In genomic region chr3:57985977-57986246, GRCh38 we compare ENCODE assay signal across 19 cellular contexts. TPM values are rescaled to one million over a fixed set of nuclear protein-coding genes. Genes with fewer than 3 reads are reported as not detected.
DNase-seq lines count a peak whose midpoint lies in the region; ATAC-seq, FAIRE-seq and TF ChIP-seq lines count a peak whose summit lies in the region.
"Had no signal": no experiment of that assay in that cellular context is flagged by ENCODE, and none has a peak within 500 bp of the region (broad histone marks: within the 10 kb centered on the region; RNA-seq: fewer than 3 reads in every experiment).

No MANE protein-coding gene starts in this region.

- ATAC-seq in K562 (no peak), HG03342 (IDR thresholded peaks at IDR 0.05; ENCODE audit: unreplicated experiment) (no peak)

- H4K91ac ChIP-seq in neuronal stem cell (ENCODE audit: low read depth, low read length, poor library complexity) = no peak overlapping the region

- H4K8ac ChIP-seq in neuronal stem cell (ENCODE audit: low read depth, low read length) = no peak overlapping the region

- H2BK15ac ChIP-seq in neuronal stem cell (ENCODE audit: low read length) = no peak overlapping the region

- no peaks in the 10 kb centered on the region for H3K9me1 ChIP-seq in K562 (ENCODE audit: control insufficient read depth, insufficient read depth, low read length)

- WGBS in K562 (ENCODE audit: insufficient coverage, low coverage, missing lambda C conversion rate) = 80% methylated on average over 1 of the region's 2 CpGs
- WGBS in neuronal stem cell (ENCODE audit: extremely low coverage in 2 of 2, insufficient read length in 2 of 2, insufficient replicate concordance in 1 of 2), 2 donors = no CpG with 5 or more reads among the region's 2 CpGs

- 0 out of 2 replicates have a peak overlapping the region, but pooled peaks have one; percentile 55 for H2AFZ ChIP-seq in K562 (ENCODE audit: low read depth, low read length)
- H2AFZ ChIP-seq in neuronal stem cell (ENCODE audit: low read length) = peak overlapping the region; percentile 22
- H2AFZ ChIP-seq: GM23248 had no signal

- no peak for TF ChIP-seq POLR2A in K562 (conservative IDR thresholded peaks at IDR 0.05)

- H3K79me1 ChIP-seq in neuronal stem cell (ENCODE audit: low read depth, low read length) = no peaks in the 10 kb centered on the region

- no peak overlapping the region for H3K4ac ChIP-seq in neuronal stem cell (ENCODE audit: low read length)

- no peak overlapping the region for H3K23ac ChIP-seq in neuronal stem cell (ENCODE audit: low read depth, low read length, poor library complexity)

- no TSS peak for BruUV-seq in K562 (replicated peaks; lab: Mats Ljungman, UMichigan)

- H2BK12ac ChIP-seq in neuronal stem cell (ENCODE audit: low read length) = no peak overlapping the region

- H3K27ac ChIP-seq in BLaER1 treated with 17β-estradiol and CSF1 and Interleukin-3, amounts not matched to agents 10 nM and 100 nM = peak overlapping the region in 8 of 11 experiments; percentile 3 to 86 (median 82); a peak in 10 of 22 replicates
- H3K27ac ChIP-seq in KOPT-K1 (ENCODE audit: low read depth, low read length, poor library complexity, severe bottlenecking) (peak overlapping the region; percentile 98), K562 (ENCODE audit: extremely low read depth, low read depth, low read length) (no peak overlapping the region), neuronal stem cell (replicated peaks; ENCODE audit: low read length) (no peak overlapping the region)
- H3K27ac ChIP-seq: GM23248 had no signal

- CTCF ChIA-PET in K562 (lab: Yijun Ruan, JAX; ENCODE audit: low intra/inter-chr PET ratio) = no interaction called here

- no peak overlapping the region for H3K9ac ChIP-seq in BLaER1 treated with 17β-estradiol and CSF1 and Interleukin-3, amounts not matched to agents 10 nM and 100 nM
- no peak overlapping the region for H3K9ac ChIP-seq in K562 (ENCODE audit: insufficient read depth in 1 of 2, low read depth in 2 of 2, low read length in 2 of 2)
- no peak overlapping the region for H3K9ac ChIP-seq in neuronal stem cell (ENCODE audit: low read depth, low read length, poor library complexity)
- H3K9ac ChIP-seq: GM23248 had no signal

- in situ Hi-C loops in K562 (cut with MboI) = no loop called here

- peak; percentile 6 for FAIRE-seq in K562 (lab: Jason Lieb, UNC)
- FAIRE-seq: D721Med, G401.6, GM12891 had no signal

- H3K4me3 ChIP-seq in BLaER1 treated with 17β-estradiol and CSF1 and Interleukin-3, amounts not matched to agents 10 nM and 100 nM = no peak overlapping the region
- H3K4me3 ChIP-seq in K562 (no peak overlapping the region), neuronal stem cell (ENCODE audit: low read length in 2 of 2) (no peak overlapping the region)
- H3K4me3 ChIP-seq: GM23248 had no signal

- peak overlapping the region in 6 of 11 experiments; percentile 83 to 94 (median 92); a peak in 11 of 22 replicates for H3K4me2 ChIP-seq in BLaER1 treated with 17β-estradiol and CSF1 and Interleukin-3, amounts not matched to agents 10 nM and 100 nM
- H3K4me2 ChIP-seq in K562 (ENCODE audit: insufficient read depth, low read length) = no peak overlapping the region
- H3K4me2 ChIP-seq in neuronal stem cell (ENCODE audit: insufficient read depth, low read length, poor library complexity, severe bottlenecking) = no peak overlapping the region

- no peak overlapping the region for H3K14ac ChIP-seq in neuronal stem cell (ENCODE audit: low read length)

- intact Hi-C loops in K562 (cut with micrococcal nuclease) = no loop called here

- no peak overlapping the region for H2BK120ac ChIP-seq in neuronal stem cell (ENCODE audit: low read depth, low read length)

- no peaks in the 10 kb centered on the region for H3K79me2 ChIP-seq in K562 (ENCODE audit: control insufficient read depth, insufficient read depth, low read length)

- no peak overlapping the region for H3K18ac ChIP-seq in neuronal stem cell (ENCODE audit: low read length)

- no peak for TF ChIP-seq RAD21 in K562 (CRISPR knock-in tag; conservative IDR thresholded peaks at IDR 0.05 in 1 of 2, IDR thresholded peaks at IDR 0.05 in 1 of 2)

- TF ChIP-seq CTCF in K562 (IDR thresholded peaks at IDR 0.05 in 2 of 3, conservative IDR thresholded peaks at IDR 0.05 in 1 of 3; ENCODE audit: insufficient read depth in 2 of 3, low read depth in 1 of 3, low read length in 3 of 3) = no peak

- POLR2A ChIA-PET in K562 (lab: Yijun Ruan, JAX) = interaction anchor here (1.3 kb wide), 1 partner anchor 180 kb away, joined by 3 read pairs; no protein-coding TSS in a partner anchor

- H2AK5ac ChIP-seq in neuronal stem cell (ENCODE audit: low read depth, low read length) = peak overlapping the region; percentile 3

- no peaks in the 10 kb centered on the region for H3K36me3 ChIP-seq in BLaER1 treated with 17β-estradiol and CSF1 and Interleukin-3, amounts not matched to agents 10 nM and 100 nM
- H3K36me3 ChIP-seq in KOPT-K1 (ENCODE audit: insufficient read depth, low read length) = no peaks in the 10 kb centered on the region
- no peaks in the 10 kb centered on the region for H3K36me3 ChIP-seq in K562 (ENCODE audit: control insufficient read depth, insufficient read depth, low read length)
- H3K36me3 ChIP-seq in neuronal stem cell (replicated peaks in 1 of 2; ENCODE audit: control insufficient read depth in 2 of 2, insufficient read depth in 2 of 2, low read length in 2 of 2) = no peaks in the 10 kb centered on the region

- no peaks in the 10 kb centered on the region for H3K27me3 ChIP-seq in BLaER1 treated with 17β-estradiol and CSF1 and Interleukin-3, amounts not matched to agents 10 nM and 100 nM
- H3K27me3 ChIP-seq in K562 (ENCODE audit: control insufficient read depth in 2 of 2, insufficient read depth in 2 of 2, low read length in 2 of 2) (no peaks in the 10 kb centered on the region), neuronal stem cell (ENCODE audit: control insufficient read depth in 3 of 3, insufficient read depth in 3 of 3, low read depth in 1 of 3, low read length in 3 of 3) (peaks cover 0 to 4% (median 0%) of the 10 kb centered on the region in 3 experiments)

- H3K4me1 ChIP-seq in BLaER1 treated with 17β-estradiol and CSF1 and Interleukin-3, amounts not matched to agents 10 nM and 100 nM = peaks cover 38 to 56% (median 50%) of the 10 kb centered on the region in 10 experiments
- H3K4me1 ChIP-seq in K562 (replicated peaks in 1 of 2; ENCODE audit: control insufficient read depth in 2 of 2, insufficient read depth in 2 of 2, low read length in 2 of 2) (peaks cover 6% of the 10 kb centered on the region in 2 experiments; a peak in 4 of 5 replicates), neuronal stem cell (ENCODE audit: control insufficient read depth in 2 of 2, insufficient read depth in 1 of 2, low read depth in 1 of 2, low read length in 2 of 2) (peaks cover 0 to 4% of the 10 kb centered on the region in 2 donors)

- 0 out of 22 replicates have a peak, but pooled peaks cover 0 to 1% (median 0%) of the 10 kb centered on the region in 11 experiments for H3K9me3 ChIP-seq in BLaER1 treated with 17β-estradiol and CSF1 and Interleukin-3, amounts not matched to agents 10 nM and 100 nM (replicated peaks in 1 of 11)
- H3K9me3 ChIP-seq in KOPT-K1 (ENCODE audit: insufficient read depth, low read length, poor library complexity, severe bottlenecking) (no peaks in the 10 kb centered on the region), K562 (replicated peaks; ENCODE audit: control insufficient read depth, insufficient read depth, low read depth, low read length) (no peaks in the 10 kb centered on the region), neuronal stem cell (replicated peaks in 1 of 2; ENCODE audit: control insufficient read depth in 2 of 2, insufficient read depth in 1 of 2, low read depth in 1 of 2, low read length in 2 of 2) (no peaks in the 10 kb centered on the region)

- no peaks in the 10 kb centered on the region for H4K20me1 ChIP-seq in BLaER1 treated with 17β-estradiol and CSF1 and Interleukin-3, amounts not matched to agents 10 nM and 100 nM
- no peaks in the 10 kb centered on the region for H4K20me1 ChIP-seq in K562 (replicated peaks; ENCODE audit: control insufficient read depth, insufficient read depth, low read length)

- no peak overlapping the region for H2BK5ac ChIP-seq in neuronal stem cell (ENCODE audit: low read length)

- no peak for TF ChIP-seq EP300 in K562 (IDR thresholded peaks at IDR 0.05; ENCODE audit: low read length)

- DNase-seq in K562 (ENCODE audit: extremely low read depth in 1 of 4, low spot score in 3 of 4) = no peak
- no peak for DNase-seq in neuronal stem cell (ENCODE audit: low spot score)
- DNase-seq in mucosa of gallbladder (ENCODE audit: low spot score) = no peak
- DNase-seq in midbrain (lab: John Stamatoyannopoulos, UW) = no peak
- DNase-seq: 8988T; ACHN; C1 segment of cervical spinal cord; CD4-positive, alpha-beta memory T cell; DMS153; DMS79 treated with DMSO at 0.1 percent for 48 hours; EL; GM23248; H7 had no signal

TF ChIP-seq in K562, 482 proteins besides CTCF, POLR2A, EP300 and RAD21 (continues in another document):
- TF ChIP-seq ATF7 (IDR thresholded peaks at IDR 0.05) = 0 out of 2 replicates have a peak, but pooled peaks have one; percentile 2
- TF ChIP-seq TEAD2 (tag; IDR thresholded peaks at IDR 0.05) = no peak
- peak; percentile 57 for TF ChIP-seq MEIS2 (IDR thresholded peaks at IDR 0.05; ENCODE audit: partially characterized antibody)

RNA-seq across cellular contexts. Expression of gene FLNB, which starts 22.3 kb away (rescaled TPM):
- total RNA-seq in K562 (2011; cell fraction: chromatin; rRNA removed; ENCODE audit: low replicate concordance) = 104 and 176 TPM in 2 replicates
- total RNA-seq in K562 (2011; cell fraction: nucleolus; rRNA removed) = 86.7 and 89.5 TPM in 2 replicates
- 74.4 and 75.0 TPM in 2 replicates for total RNA-seq in K562 (2011; cell fraction: nucleoplasm; rRNA removed)
- total RNA-seq in K562 (2014; rRNA removed) (27.6 and 37.5 TPM in 2 replicates), K562 (2014; rRNA removed; fragmentation: Illumina TruSeq; extraction: Trizol) (22.5 and 25.6 TPM in 2 replicates), K562 (2015; rRNA removed; fragmentation: Illumina TruSeq; extraction: Trizol) (27.4 and 27.9 TPM in 2 replicates), K562 (2021) (43.3 and 48.1 TPM in 2 replicates), mucosa of gallbladder (119 TPM)
- polyA plus RNA-seq in K562 (2011; rRNA removed) (20.3 and 27.7 TPM in 2 replicates), K562 (2014; fragmentation: Illumina TruSeq; extraction: Trizol) (32.2 and 33.4 TPM in 2 replicates), K562 (2014; fragmentation: Nextera tagmentation; extraction: Ambion mirVana) (10 to 100 TPM in 1 of 2 experiments, 1 to 10 TPM in 1; 9.4 to 13.0 TPM), K562 (2014; rRNA removed) (17.0 and 19.0 TPM in 2 replicates)
- 18.4 and 30.1 TPM in 2 replicates for polyA plus RNA-seq in K562 (2011; cell fraction: cytosol; rRNA removed)
- 111 and 183 TPM in 2 replicates for polyA plus RNA-seq in K562 (2011; cell fraction: nucleus; rRNA removed)
- polyA plus RNA-seq in K562 (2012) = 37.0 and 76.9 TPM in 2 replicates
- polyA minus RNA-seq in K562 (2011; rRNA and poly(A)+ RNA removed) = 75.9 and 104 TPM in 2 replicates
- 66.1 and 94.5 TPM in 2 replicates for polyA minus RNA-seq in K562 (2011; cell fraction: cytosol; rRNA and poly(A)+ RNA removed)
- polyA minus RNA-seq in K562 (2011; cell fraction: nucleus; rRNA and poly(A)+ RNA removed) = 56.8 and 166 TPM in 2 replicates
- 19.0 TPM for polyA plus RNA-seq in neuronal stem cell (2013, experiment 1 of 2)
- 20.1 TPM for polyA plus RNA-seq in neuronal stem cell (2013, experiment 2 of 2)

Comparison
In these comparisons a context has a peak if more than half of its experiments do, and no peak if none do; other contexts are left out.
1. H3K27ac ChIP-seq: peak in BLaER1 treated with 17β-estradiol and CSF1 and Interleukin-3, amounts not matched to agents 10 nM and 100 nM (8 of 11) and KOPT-K1 (single experiment); none in K562 (single experiment) and neuronal stem cell (single experiment).
2. H3K4me2 ChIP-seq: peak in BLaER1 treated with 17β-estradiol and CSF1 and Interleukin-3, amounts not matched to agents 10 nM and 100 nM (6 of 11); none in K562 (single experiment) and neuronal stem cell (single experiment).